In genomic region chr20:23058240-23058639, GRCh38 we compare ENCODE assay signal across 1 cellular context.
TF ChIP-seq lines count a peak whose summit lies in the region.

No MANE protein-coding gene starts in this region.

TF ChIP-seq in K562, 482 proteins besides CTCF, POLR2A, EP300 and RAD21:
- TF ChIP-seq CHD4 (IDR thresholded peaks at IDR 0.05; ENCODE audit: insufficient read depth, insufficient replicate concordance, low read depth, low read length, poor library complexity, severe bottlenecking): no peak
- TF ChIP-seq, protein P1, sequence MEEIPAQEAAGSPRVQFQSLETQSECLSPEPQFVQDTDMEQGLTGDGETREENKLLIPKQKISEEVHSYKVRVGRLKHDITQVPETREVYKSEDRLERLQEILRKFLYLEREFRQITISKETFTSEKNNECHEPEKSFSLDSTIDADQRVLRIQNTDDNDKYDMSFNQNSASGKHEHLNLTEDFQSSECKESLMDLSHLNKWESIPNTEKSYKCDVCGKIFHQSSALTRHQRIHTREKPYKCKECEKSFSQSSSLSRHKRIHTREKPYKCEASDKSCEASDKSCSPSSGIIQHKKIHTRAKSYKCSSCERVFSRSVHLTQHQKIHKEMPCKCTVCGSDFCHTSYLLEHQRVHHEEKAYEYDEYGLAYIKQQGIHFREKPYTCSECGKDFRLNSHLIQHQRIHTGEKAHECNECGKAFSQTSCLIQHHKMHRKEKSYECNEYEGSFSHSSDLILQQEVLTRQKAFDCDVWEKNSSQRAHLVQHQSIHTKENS (CRISPR knock-in tag; IDR thresholded peaks at IDR 0.05): no peak
- no peak for TF ChIP-seq MBD1 (CRISPR knock-in tag; IDR thresholded peaks at IDR 0.05)
- TF ChIP-seq STAT5A (IDR thresholded peaks at IDR 0.05; ENCODE audit: borderline replicate concordance, low read length): no peak
- TF ChIP-seq U2AF2 (optimal IDR thresholded peaks at IDR 0.05; ENCODE audit: low read depth, low read length): no peak
- TF ChIP-seq MTF1 (CRISPR knock-in tag; IDR thresholded peaks at IDR 0.05; ENCODE audit: borderline replicate concordance): no peak
- TF ChIP-seq POLR3G (IDR thresholded peaks at IDR 0.05; ENCODE audit: extremely low read depth, insufficient read length, insufficient replicate concordance): no peak
- TF ChIP-seq ZNF644 (tag; IDR thresholded peaks at IDR 0.05; ENCODE audit: low read depth): no peak
- TF ChIP-seq ZC3H4 (CRISPR knock-in tag; IDR thresholded peaks at IDR 0.05; ENCODE audit: borderline replicate concordance): no peak
- no peak for TF ChIP-seq PHF21A (IDR thresholded peaks at IDR 0.05; ENCODE audit: borderline replicate concordance, low read depth)
- no peak for TF ChIP-seq ZNF830 (CRISPR knock-in tag; IDR thresholded peaks at IDR 0.05)
- no peak for TF ChIP-seq ZNF764 (CRISPR knock-in tag; IDR thresholded peaks at IDR 0.05; ENCODE audit: low read depth)
TF ChIP-seq in K562: peak in this region for 0.
